ENCODE assay signal across 9 cellular contexts in genomic region chr16:56935201-56935600, GRCh38. TPM values are rescaled to one million over a fixed set of nuclear protein-coding genes. Genes with fewer than 3 reads are reported as not detected.
A peak's percentile ranks its signal among the peaks of the same experiment; 100 is the strongest.
DNase-seq lines count a peak whose midpoint lies in the region; ATAC-seq and TF ChIP-seq lines count a peak whose summit lies in the region.
"Had no signal": no experiment of that assay in that cellular context is flagged by ENCODE, and none has a peak within 500 bp of the region (broad histone marks: within the 10 kb centered on the region; RNA-seq: fewer than 3 reads in every experiment).

No MANE protein-coding gene starts in this region.

- no peaks in the 10 kb centered on the region for H3K9me3 Mint-ChIP-seq in CD4-positive, alpha-beta T cell

- no peaks in the 10 kb centered on the region for H3K36me3 ChIP-seq in ovary
- no peaks in the 10 kb centered on the region for H3K36me3 ChIP-seq in testis (ENCODE audit: low read depth, missing control alignments)

- H3K4me1 Mint-ChIP-seq in CD4-positive, alpha-beta T cell (ENCODE audit: low read depth): peaks cover 69% of the 10 kb centered on the region

- no peak for TF ChIP-seq POLR2A in NB4 (IDR thresholded peaks at IDR 0.05; ENCODE audit: extremely low read depth, insufficient read length)
- TF ChIP-seq POLR2A in ovary (IDR thresholded peaks at IDR 0.05): no peak
- no peak for TF ChIP-seq POLR2A in testis (IDR thresholded peaks at IDR 0.05)

- TF ChIP-seq EP300 in ovary (IDR thresholded peaks at IDR 0.05): no peak

- POLR2A ChIA-PET in CD4-positive, alpha-beta T cell (lab: Charles Lee): interaction anchor here (4.2 kb wide), 1 partner anchor 9 kb away, joined by 51 read pairs; no protein-coding TSS in a partner anchor

- peaks cover 82% of the 10 kb centered on the region for H3K36me3 Mint-ChIP-seq in CD4-positive, alpha-beta T cell (ENCODE audit: low read depth)

- no peaks in the 10 kb centered on the region for H3K27me3 ChIP-seq in CD4-positive, alpha-beta T cell (ENCODE audit: control insufficient read depth, insufficient read depth, low read length)
- H3K27me3 ChIP-seq in dorsolateral prefrontal cortex: no peaks in the 10 kb centered on the region
- no peaks in the 10 kb centered on the region for H3K27me3 ChIP-seq in ovary
- H3K27me3 ChIP-seq in testis: no peaks in the 10 kb centered on the region

- no peak for TF ChIP-seq CTCF in CD4-positive, alpha-beta T cell (IDR thresholded peaks at IDR 0.05)
- TF ChIP-seq CTCF in NB4 (IDR thresholded peaks at IDR 0.05; ENCODE audit: low read depth, low read length) (no peak), dorsolateral prefrontal cortex (IDR thresholded peaks at IDR 0.05 in 54 of 56, conservative IDR thresholded peaks at IDR 0.05 in 2 of 56; ENCODE audit: low read depth in 1 of 56, partially characterized antibody in 56 of 56) (no peak), ovary (IDR thresholded peaks at IDR 0.05) (no peak), testis (IDR thresholded peaks at IDR 0.05) (no peak)

- no peaks in the 10 kb centered on the region for H3K9me3 ChIP-seq in CD4-positive, alpha-beta T cell (ENCODE audit: control insufficient read depth, low read length)
- no peaks in the 10 kb centered on the region for H3K9me3 ChIP-seq in ovary
- H3K9me3 ChIP-seq in testis: no peaks in the 10 kb centered on the region

- no peak for DNase-seq in CD4-positive, alpha-beta T cell
- DNase-seq in NB4 (ENCODE audit: low read depth) (no peak), dorsolateral prefrontal cortex (no peak), ovary (no peak), testis (no peak)

- H3K4me3 ChIP-seq in NB4 (ENCODE audit: low read depth, low read length) (peak overlapping the region; percentile 33), dorsolateral prefrontal cortex (peak overlapping the region; percentile 8 to 100 (median 98)), ovary (peak overlapping the region; percentile 95), testis (no peak overlapping the region)

- intact Hi-C loops in CD4-positive, alpha-beta T cell (cut with DNase I, micrococcal nuclease): loop anchor here in 1 of 2 experiments (10.0 kb wide), 4 partner anchors 210 to 800 kb away; partner anchors contain the start of genes KATNB1, POLR2C, PSME3IP1 and RSPRY1
- intact Hi-C loops in dorsolateral prefrontal cortex (cut with DNase I): loop anchor here in 1 of 2 donors (10.0 kb wide), 1 partner anchor 70 kb away; the partner anchor contains the start of gene SLC12A3
- intact Hi-C loops in ovary (cut with DNase I): loop anchor here in 2 of 4 donors (10.0 kb wide), 2 partner anchors 60 to 800 kb away; partner anchors contain the start of gene KATNB1 (in 1 of the 2)
- intact Hi-C loops in testis (cut with DNase I; ENCODE audit: low total_unique reads): no loop called here

- H3K4me3 Mint-ChIP-seq in CD4-positive, alpha-beta T cell: peak overlapping the region; percentile 63

- peak overlapping the region; percentile 96 for H3K27ac Mint-ChIP-seq in CD4-positive, alpha-beta T cell

- H3K4me1 ChIP-seq in ovary (ENCODE audit: insufficient read depth) (peaks cover 6% of the 10 kb centered on the region), testis (peaks cover 14% of the 10 kb centered on the region)

- no peaks in the 10 kb centered on the region for H3K27me3 Mint-ChIP-seq in CD4-positive, alpha-beta T cell

- WGBS in ovary, 3 donors: 38 to 52% (median 39%) methylated on average over 5 of the region's 5 CpGs
- 28 to 44% methylated on average over 5 of the region's 5 CpGs for WGBS in testis, 2 donors

- no peak overlapping the region for H3K27ac ChIP-seq in CD4-positive, alpha-beta T cell (ENCODE audit: low read depth, low read length)
- peak overlapping the region in 36 of 59 donors; percentile 1 to 99 (median 59) for H3K27ac ChIP-seq in dorsolateral prefrontal cortex
- H3K27ac ChIP-seq in ovary: no peak overlapping the region
- H3K27ac ChIP-seq in testis: peak overlapping the region in 1 of 2 donors; percentile 11

- CTCF ChIA-PET in CD4-positive, alpha-beta T cell (lab: Charles Lee): no interaction called here

- ATAC-seq in CD4-positive, alpha-beta T cell (ENCODE audit: poor library complexity): no peak
- no peak for ATAC-seq in HG03432 (IDR thresholded peaks at IDR 0.05; ENCODE audit: unreplicated experiment)
- ATAC-seq in GM21367 (IDR thresholded peaks at IDR 0.05; ENCODE audit: unreplicated experiment): no peak
- no peak for ATAC-seq in GM21423 (IDR thresholded peaks at IDR 0.05; ENCODE audit: unreplicated experiment)

RNA-seq across cellular contexts. Expression of gene HERPUD1, which starts 3.3 kb away (rescaled TPM):
- total RNA-seq in CD4-positive, alpha-beta T cell: 100 to 1,000 TPM; 217 to 227 TPM
- total RNA-seq in dorsolateral prefrontal cortex (100 to 1,000 TPM in 100 of 120 experiments, 10 to 100 TPM in 20; 76.8 to 213 (median 118) TPM), ovary (100 to 1,000 TPM in 6 of 7 donors, 10 to 100 TPM in 1; 95.4 to 299 (median 170) TPM), testis (10 to 100 TPM; 68.0 to 90.8 TPM)
- polyA plus RNA-seq in ovary (100 to 1,000 TPM; 219 to 259 TPM), testis (ENCODE audit: insufficient read depth, low read depth, low replicate concordance) (88.9 TPM)

RNA-seq across cellular contexts. Expression of gene CETP, which starts 26.5 kb away (rescaled TPM):
- total RNA-seq in CD4-positive, alpha-beta T cell: not detected
- total RNA-seq in dorsolateral prefrontal cortex (1 to 10 TPM in 4 of 120 experiments, under 1 TPM in 40, not detected in 76; 0.23 to 1.6 (median 0.50) TPM), ovary (under 1 TPM in 3 of 7 donors, not detected in 4; 0.15 to 0.23 (median 0.20) TPM), testis (under 1 TPM; 0.24 to 0.50 TPM)
- polyA plus RNA-seq in ovary (1 to 10 TPM in 1 of 2 donors, under 1 TPM in 1; 0.13 to 1.3 TPM), testis (ENCODE audit: insufficient read depth, low read depth, low replicate concordance) (0.69 TPM)
- total RNA-seq: T-helper 1 cell treated with Interleukin-12 subunit alpha and Interleukin-12 subunit beta and Interleukin-4 antibody, amounts not matched to agents 30 ng/mL and 1 ng/mL, for 36 hours had no signal

RNA-seq across cellular contexts. Expression of gene NLRC5, which starts 54.2 kb away (rescaled TPM):
- 100 to 1,000 TPM; 424 to 434 TPM for total RNA-seq in CD4-positive, alpha-beta T cell
- 10 to 100 TPM in 103 of 120 experiments, 1 to 10 TPM in 17; 6.0 to 50.1 (median 15.6) TPM for total RNA-seq in dorsolateral prefrontal cortex
- 10 to 100 TPM in 5 of 7 donors, 1 to 10 TPM in 2; 6.0 to 29.9 (median 14.7) TPM for total RNA-seq in ovary
- polyA plus RNA-seq in ovary: 10 to 100 TPM in 1 of 2 donors, 1 to 10 TPM in 1; 8.7 to 15.8 TPM
- 10 to 100 TPM; 12.0 to 14.9 TPM for total RNA-seq in testis
- 10.3 TPM for polyA plus RNA-seq in testis (ENCODE audit: insufficient read depth, low read depth, low replicate concordance)

Comparison
In these comparisons a context has a peak if more than half of its experiments do, and no peak if none do; other contexts are left out.
1. H3K27ac ChIP-seq: peak in dorsolateral prefrontal cortex (36 of 59); none in CD4-positive, alpha-beta T cell (single experiment) and ovary (0 of 2).
2. H3K4me3 ChIP-seq: peak in NB4 (single experiment), dorsolateral prefrontal cortex (59 of 59) and ovary (single experiment); none in testis (0 of 2).
3. RNA of gene NLRC5, which starts 54.2 kb away (total RNA-seq): 424 to 434 TPM in CD4-positive, alpha-beta T cell; 6.0 to 50.1 TPM in dorsolateral prefrontal cortex, 12.0 to 14.9 TPM in testis and 6.0 to 29.9 TPM in ovary; every median in the first group is over 4 times any median in the second.